ENCODE assay signal across 9 cellular contexts in genomic region chr22:23763579-23764331, GRCh38. TPM values are rescaled to one million over a fixed set of nuclear protein-coding genes. Genes with fewer than 3 reads are reported as not detected.
DNase-seq lines count a peak whose midpoint lies in the region; ATAC-seq and TF ChIP-seq lines count a peak whose summit lies in the region.
"Had no signal": no experiment of that assay in that cellular context is flagged by ENCODE, and none has a peak within 500 bp of the region (broad histone marks: within the 10 kb centered on the region; RNA-seq: fewer than 3 reads in every experiment).

No MANE protein-coding gene starts in this region.

- no peaks in the 10 kb centered on the region for H3K9me3 ChIP-seq in right atrium auricular region
- H3K9me3 ChIP-seq: A549 had no signal

- H3K27me3 ChIP-seq in right atrium auricular region, result no peaks in the 10 kb centered on the region

- H3K4me3 ChIP-seq in right atrium auricular region, result peak overlapping the region in 1 of 2 donors; percentile 7
- H3K4me3 ChIP-seq: A549 had no signal

- peak; percentile 72 for DNase-seq in Right ventricle myocardium superior
- no peak for DNase-seq in right atrium auricular region (ENCODE audit: low spot score)
- DNase-seq in activated naive CD4-positive, alpha-beta T cell treated with anti-CD3 and anti-CD28 coated beads, Interleukin-2, amount 50 U/mL, for 16 hours, result peak; percentile 67
- no peak for DNase-seq in natural killer cell treated with Interleukin-12 subunit alpha and Interleukin-12 subunit beta and Interleukin-15 and Interleukin-18, amount 100 ng/mL, for 72 hours (ENCODE audit: low spot score)
- no peak for DNase-seq in kidney tubule cell (ENCODE audit: low spot score)
- DNase-seq in NCI-H69 (lab: John Stamatoyannopoulos, UW), result no peak
- DNase-seq in middle frontal gyrus (ENCODE audit: extremely low spot score, low spot score), result no peak

- no peak overlapping the region for H3K27ac ChIP-seq in right atrium auricular region

- H3K27ac Mint-ChIP-seq in natural killer cell treated with Interleukin-12 subunit alpha and Interleukin-12 subunit beta and Interleukin-15 and Interleukin-18, amount 100 ng/mL, for 72 hours, result peak overlapping the region in 1 of 2 donors; percentile 46

- no peak for ATAC-seq in Right ventricle myocardium superior (ENCODE audit: poor library complexity)
- peak; percentile 50 to 61 for ATAC-seq in natural killer cell treated with Interleukin-12 subunit alpha and Interleukin-12 subunit beta and Interleukin-15 and Interleukin-18, amount 100 ng/mL, for 72 hours
- ATAC-seq in HG03025 (IDR thresholded peaks at IDR 0.05; ENCODE audit: low FRiP score, unreplicated experiment), result no peak
- ATAC-seq: A549 had no signal

- no peaks in the 10 kb centered on the region for H3K9me3 Mint-ChIP-seq in natural killer cell treated with Interleukin-12 subunit alpha and Interleukin-12 subunit beta and Interleukin-15 and Interleukin-18, amount 100 ng/mL, for 72 hours

- intact Hi-C loops in Right ventricle myocardium superior (cut with DNase I), result no loop called here

- no peak for TF ChIP-seq CTCF in right atrium auricular region (IDR thresholded peaks at IDR 0.05)

- peak overlapping the region; percentile 65 for H3K4me3 Mint-ChIP-seq in natural killer cell treated with Interleukin-12 subunit alpha and Interleukin-12 subunit beta and Interleukin-15 and Interleukin-18, amount 100 ng/mL, for 72 hours

- H3K36me3 ChIP-seq in right atrium auricular region, result peaks cover 17% of the 10 kb centered on the region

- no peaks in the 10 kb centered on the region for H3K36me3 Mint-ChIP-seq in natural killer cell treated with Interleukin-12 subunit alpha and Interleukin-12 subunit beta and Interleukin-15 and Interleukin-18, amount 100 ng/mL, for 72 hours

- H3K4me1 ChIP-seq in right atrium auricular region, result peaks cover 0 to 47% of the 10 kb centered on the region in 2 donors

- H3K4me1 Mint-ChIP-seq in natural killer cell treated with Interleukin-12 subunit alpha and Interleukin-12 subunit beta and Interleukin-15 and Interleukin-18, amount 100 ng/mL, for 72 hours (ENCODE audit: low read depth in 2 of 2), result peaks cover 10 to 19% of the 10 kb centered on the region in 2 donors

- no peaks in the 10 kb centered on the region for H3K27me3 Mint-ChIP-seq in natural killer cell treated with Interleukin-12 subunit alpha and Interleukin-12 subunit beta and Interleukin-15 and Interleukin-18, amount 100 ng/mL, for 72 hours

RNA-seq across cellular contexts. Expression of gene C22orf15, which starts 1.0 kb away (rescaled TPM):
- not detected for total RNA-seq in Right ventricle myocardium superior
- not detected for total RNA-seq in right atrium auricular region
- total RNA-seq in natural killer cell treated with Interleukin-12 subunit alpha and Interleukin-12 subunit beta and Interleukin-15 and Interleukin-18, amount 100 ng/mL, for 72 hours, result under 1 TPM; 0.83 to 0.86 TPM

RNA-seq across cellular contexts. Expression of gene CHCHD10, which starts 4.0 kb away (rescaled TPM):
- total RNA-seq in Right ventricle myocardium superior (1,600 TPM), right atrium auricular region (100 to 1,000 TPM; 213 to 319 TPM)
- 100 to 1,000 TPM in 1 of 2 donors, 10 to 100 TPM in 1; 50.7 to 135 TPM for total RNA-seq in natural killer cell treated with Interleukin-12 subunit alpha and Interleukin-12 subunit beta and Interleukin-15 and Interleukin-18, amount 100 ng/mL, for 72 hours

RNA-seq across cellular contexts. Expression of gene MMP11, which starts 8.9 kb away (rescaled TPM):
- total RNA-seq in Right ventricle myocardium superior, result 25.3 TPM
- total RNA-seq in right atrium auricular region, result 10 to 100 TPM in 1 of 2 donors, 1 to 10 TPM in 1; 2.2 to 12.3 TPM
- total RNA-seq in natural killer cell treated with Interleukin-12 subunit alpha and Interleukin-12 subunit beta and Interleukin-15 and Interleukin-18, amount 100 ng/mL, for 72 hours, result under 1 TPM in 1 of 2 donors, not detected in 1; 0.50 TPM

RNA-seq across cellular contexts. Expression of gene VPREB3, which starts 9.5 kb away (rescaled TPM):
- total RNA-seq in Right ventricle myocardium superior, result 0.51 TPM
- total RNA-seq in right atrium auricular region, result not detected
- under 1 TPM in 1 of 2 donors, not detected in 1; 0.52 TPM for total RNA-seq in natural killer cell treated with Interleukin-12 subunit alpha and Interleukin-12 subunit beta and Interleukin-15 and Interleukin-18, amount 100 ng/mL, for 72 hours

RNA-seq across cellular contexts. Expression of gene ZNF70, which starts 12.8 kb away (rescaled TPM):
- total RNA-seq in Right ventricle myocardium superior (2.8 TPM), right atrium auricular region (1 to 10 TPM; 3.2 to 5.0 TPM)
- total RNA-seq in natural killer cell treated with Interleukin-12 subunit alpha and Interleukin-12 subunit beta and Interleukin-15 and Interleukin-18, amount 100 ng/mL, for 72 hours, result 1 to 10 TPM; 5.9 to 8.8 TPM

Comparison
In these comparisons a context has a peak if more than half of its experiments do, and no peak if none do; other contexts are left out.
1. DNase-seq: peak in Right ventricle myocardium superior (single experiment) and activated naive CD4-positive, alpha-beta T cell treated with anti-CD3 and anti-CD28 coated beads, Interleukin-2, amount 50 U/mL, for 16 hours (single experiment); none in right atrium auricular region (single experiment), natural killer cell treated with Interleukin-12 subunit alpha and Interleukin-12 subunit beta and Interleukin-15 and Interleukin-18, amount 100 ng/mL, for 72 hours (single experiment), kidney tubule cell (single experiment), NCI-H69 (single experiment) and middle frontal gyrus (single experiment).
2. ATAC-seq: peak in natural killer cell treated with Interleukin-12 subunit alpha and Interleukin-12 subunit beta and Interleukin-15 and Interleukin-18, amount 100 ng/mL, for 72 hours (2 of 2); none in Right ventricle myocardium superior (single experiment) and HG03025 (single experiment).